In genomic region chr4:174255790-174256189, GRCh38 we compare ENCODE assay signal across 17 cellular contexts. TPM values are rescaled to one million over a fixed set of nuclear protein-coding genes. Genes with fewer than 3 reads are reported as not detected.
A peak's percentile ranks its signal among the peaks of the same experiment; 100 is the strongest.
DNase-seq lines count a peak whose midpoint lies in the region; ATAC-seq and TF ChIP-seq lines count a peak whose summit lies in the region.
"Had no signal": no experiment of that assay in that cellular context is flagged by ENCODE, and none has a peak within 500 bp of the region (broad histone marks: within the 10 kb centered on the region; RNA-seq: fewer than 3 reads in every experiment).

No MANE protein-coding gene starts in this region.

- H2BK15ac ChIP-seq in H9 (ENCODE audit: low read depth, low read length): no peak overlapping the region

- H3K23me2 ChIP-seq in H9 (ENCODE audit: insufficient read length, low read depth, low read length, poor library complexity, severe bottlenecking): peaks cover 2% of the 10 kb centered on the region

- H3K4me1 Mint-ChIP-seq in H9: no peaks in the 10 kb centered on the region

- H3K27me3 Mint-ChIP-seq in H9 (ENCODE audit: low read depth): no peaks in the 10 kb centered on the region

- H3K18ac ChIP-seq in H9 (ENCODE audit: insufficient read length, low read depth, low read length): no peak overlapping the region

- no peak overlapping the region for H3T11ph ChIP-seq in H9 (ENCODE audit: low read length)

- H4K20me1 ChIP-seq in H9 (ENCODE audit: control insufficient read depth, insufficient read depth, insufficient read length): peaks cover 3% of the 10 kb centered on the region

- H3K27ac ChIP-seq in upper lobe of right lung (no peak overlapping the region), H9 (ENCODE audit: insufficient read length, low read depth, low read length) (no peak overlapping the region)
- H3K27ac ChIP-seq: body of pancreas, SJSA1, stomach had no signal

- H3K9me3 ChIP-seq in upper lobe of right lung: no peaks in the 10 kb centered on the region
- H3K9me3 ChIP-seq in H9 (ENCODE audit: control insufficient read depth, low read depth, low read length): no peaks in the 10 kb centered on the region
- H3K9me3 ChIP-seq: body of pancreas, SJSA1, stomach had no signal

- no peak overlapping the region for H2BK120ac ChIP-seq in H9 (ENCODE audit: low read depth, low read length, poor library complexity, severe bottlenecking)

- H3K4me1 ChIP-seq in upper lobe of right lung (no peaks in the 10 kb centered on the region), H9 (ENCODE audit: insufficient read depth, low read length) (no peaks in the 10 kb centered on the region)

- H3K4me3 ChIP-seq in AG04449 (ENCODE audit: low read depth, low read length) (no peak overlapping the region), fibroblast of villous mesenchyme (ENCODE audit: low read depth, low read length) (no peak overlapping the region), upper lobe of right lung (no peak overlapping the region)
- H3K4me3 ChIP-seq: body of pancreas, SJSA1, stomach had no signal

- no peak overlapping the region for H2BK20ac ChIP-seq in H9 (ENCODE audit: low read depth, low read length, poor library complexity, severe bottlenecking)

- ATAC-seq in SK-N-SH treated with all-trans-retinoic acid at 6 μM for 48 hours (peak; percentile 73), upper lobe of right lung (no peak), GM21576 (IDR thresholded peaks at IDR 0.05; ENCODE audit: unreplicated experiment) (no peak)
- ATAC-seq: body of pancreas had no signal

- H3K23ac ChIP-seq in H9 (ENCODE audit: insufficient read length, low read depth, low read length): no peak overlapping the region

- H4K8ac ChIP-seq in H9 (replicated peaks; ENCODE audit: insufficient read length, low read depth, low read length): no peak overlapping the region

- no peaks in the 10 kb centered on the region for H3K79me1 ChIP-seq in H9 (ENCODE audit: insufficient read depth, low read depth, low read length, poor library complexity, severe bottlenecking)

- no peak overlapping the region for H4K91ac ChIP-seq in H9 (ENCODE audit: insufficient read length, low read depth, low read length)

- H3K27ac Mint-ChIP-seq in H9: no peak overlapping the region

- H3K79me2 ChIP-seq in H9 (ENCODE audit: insufficient read depth, low read length): no peaks in the 10 kb centered on the region

- no peak overlapping the region for H2AK5ac ChIP-seq in H9 (ENCODE audit: insufficient read length, low read length)

- no peak overlapping the region for H3K9ac ChIP-seq in H9 (ENCODE audit: extremely low read depth, insufficient read length, low read length)

- H3K4me2 ChIP-seq in H9 (ENCODE audit: insufficient read depth, insufficient read length, low read length): no peak overlapping the region

- POLR2A ChIA-PET in AG04449 (lab: Yijun Ruan, JAX): no interaction called here

- TF ChIP-seq CTCF in AG04449 (IDR thresholded peaks at IDR 0.05; ENCODE audit: insufficient read depth, low read length, missing control alignments) (no peak), fibroblast of villous mesenchyme (IDR thresholded peaks at IDR 0.05; ENCODE audit: insufficient read depth, low read depth, low read length) (no peak), upper lobe of right lung (IDR thresholded peaks at IDR 0.05) (no peak), H9 (conservative IDR thresholded peaks at IDR 0.05) (no peak)

- H3K36me3 Mint-ChIP-seq in H9 (ENCODE audit: insufficient read depth in 1 of 3, low read depth in 3 of 3): no peaks in the 10 kb centered on the region

- no CpG with 5 or more reads among the region's 5 CpGs for WGBS in H9 (ENCODE audit: extremely low coverage, insufficient read length, low lambda C conversion rate)

- H3K27me3 ChIP-seq in upper lobe of right lung (no peaks in the 10 kb centered on the region), H9 (ENCODE audit: insufficient read depth, low read length) (no peaks in the 10 kb centered on the region)
- H3K27me3 ChIP-seq: body of pancreas, SJSA1, stomach had no signal

- DNase-seq in AG04449 (ENCODE audit: low read depth, low spot score): peak; percentile 42
- peak; percentile 90 for DNase-seq in H4 (ENCODE audit: low spot score)
- DNase-seq in fibroblast of villous mesenchyme (ENCODE audit: low read depth): peak; percentile 90
- no peak for DNase-seq in upper lobe of right lung
- no peak for DNase-seq in H9
- DNase-seq in SKM-1 (lab: John Stamatoyannopoulos, UW; ENCODE audit: unreplicated experiment): no peak
- DNase-seq: activated CD8-positive, alpha-beta memory T cell treated with anti-CD3 and anti-CD28 coated beads for 24 hours; activated gamma-delta T cell; body of pancreas; DMS153; effector CD4-positive, alpha-beta T cell; islet precursor cell; stimulated activated CD4-positive, alpha-beta T cell treated with anti-CD3 and anti-CD28 coated beads, Interleukin-12 subunit alpha, Interleukin-12 subunit beta, amount 100 ng/mL, for 4 hours; stomach had no signal

- no peak overlapping the region for H3K4ac ChIP-seq in H9 (ENCODE audit: low read depth, low read length)

- CTCF ChIA-PET in AG04449 (lab: Yijun Ruan, JAX): no interaction called here

- H3K4me3 Mint-ChIP-seq in H9: no peak overlapping the region

- intact Hi-C loops in upper lobe of right lung (cut with DNase I): no loop called here

- H2BK5ac ChIP-seq in H9 (ENCODE audit: insufficient read length, low read length): no peak overlapping the region

- no peak overlapping the region for H2BK12ac ChIP-seq in H9 (ENCODE audit: insufficient read length, low read depth, low read length)

- H2AFZ ChIP-seq in H9 (ENCODE audit: low read length): no peak overlapping the region

- no peak overlapping the region for H3K56ac ChIP-seq in H9 (ENCODE audit: insufficient read length, low read depth, low read length)

- peaks cover 22% of the 10 kb centered on the region for H3K36me3 ChIP-seq in upper lobe of right lung
- H3K36me3 ChIP-seq: SJSA1 had no signal

- H3K9me3 Mint-ChIP-seq in H9: no peaks in the 10 kb centered on the region

- H4K5ac ChIP-seq in H9 (ENCODE audit: insufficient read length, low read depth, low read length): no peak overlapping the region

- H3K14ac ChIP-seq in H9 (ENCODE audit: insufficient read depth, low read length): no peak overlapping the region

TF ChIP-seq in SK-N-SH treated with all-trans-retinoic acid at 6 μM for 48 hours, 23 proteins besides CTCF, POLR2A, EP300 and RAD21 (continues in another document):
- TF ChIP-seq RARB (CRISPR knock-in tag; IDR thresholded peaks at IDR 0.05) (no peak), ZC3H10 (CRISPR knock-in tag; IDR thresholded peaks at IDR 0.05) (no peak), ARNTL (CRISPR knock-in tag; IDR thresholded peaks at IDR 0.05; ENCODE audit: borderline replicate concordance, low read depth) (no peak), SNAI2 (CRISPR knock-in tag; IDR thresholded peaks at IDR 0.05) (peak; percentile 34; the same call in 1 of the 2 replicates), ZNF8 (CRISPR knock-in tag; IDR thresholded peaks at IDR 0.05) (peak; percentile 48; the same call in 1 of the 2 replicates), ZFP30 (CRISPR knock-in tag; IDR thresholded peaks at IDR 0.05) (0 out of 2 replicates have a peak, but pooled peaks have one; percentile 1), PPARA (CRISPR knock-in tag; IDR thresholded peaks at IDR 0.05; ENCODE audit: borderline replicate concordance) (no peak), BACH2 (CRISPR knock-in tag; IDR thresholded peaks at IDR 0.05; ENCODE audit: borderline replicate concordance) (no peak), TOX (CRISPR knock-in tag; IDR thresholded peaks at IDR 0.05; ENCODE audit: borderline replicate concordance) (no peak), OSR1 (CRISPR knock-in tag; IDR thresholded peaks at IDR 0.05) (no peak), CSDC2 (CRISPR knock-in tag; IDR thresholded peaks at IDR 0.05) (no peak)
- TF ChIP-seq, protein P1, sequence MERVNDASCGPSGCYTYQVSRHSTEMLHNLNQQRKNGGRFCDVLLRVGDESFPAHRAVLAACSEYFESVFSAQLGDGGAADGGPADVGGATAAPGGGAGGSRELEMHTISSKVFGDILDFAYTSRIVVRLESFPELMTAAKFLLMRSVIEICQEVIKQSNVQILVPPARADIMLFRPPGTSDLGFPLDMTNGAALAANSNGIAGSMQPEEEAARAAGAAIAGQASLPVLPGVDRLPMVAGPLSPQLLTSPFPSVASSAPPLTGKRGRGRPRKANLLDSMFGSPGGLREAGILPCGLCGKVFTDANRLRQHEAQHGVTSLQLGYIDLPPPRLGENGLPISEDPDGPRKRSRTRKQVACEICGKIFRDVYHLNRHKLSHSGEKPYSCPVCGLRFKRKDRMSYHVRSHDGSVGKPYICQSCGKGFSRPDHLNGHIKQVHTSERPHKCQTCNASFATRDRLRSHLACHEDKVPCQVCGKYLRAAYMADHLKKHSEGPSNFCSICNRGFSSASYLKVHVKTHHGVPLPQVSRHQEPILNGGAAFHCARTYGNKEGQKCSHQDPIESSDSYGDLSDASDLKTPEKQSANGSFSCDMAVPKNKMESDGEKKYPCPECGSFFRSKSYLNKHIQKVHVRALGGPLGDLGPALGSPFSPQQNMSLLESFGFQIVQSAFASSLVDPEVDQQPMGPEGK (CRISPR knock-in tag; IDR thresholded peaks at IDR 0.05; ENCODE audit: borderline replicate concordance): no peak

RNA-seq across cellular contexts. Expression of gene FBXO8, which starts 27.7 kb away (rescaled TPM):
- total RNA-seq in H4 (2014; rRNA removed; shearing (Covaris generic)): 21.4 and 32.3 TPM in 2 replicates
- 23.2 and 32.8 TPM in 2 replicates for total RNA-seq in fibroblast of villous mesenchyme
- 33.8 TPM for total RNA-seq in upper lobe of right lung
- total RNA-seq in H9 (2021): 8.9 and 9.0 TPM in 2 replicates

RNA-seq across cellular contexts. Expression of gene CEP44, which starts 27.9 kb away (rescaled TPM):
- total RNA-seq in H4 (2014; rRNA removed; shearing (Covaris generic)): 13.8 and 16.5 TPM in 2 replicates
- total RNA-seq in fibroblast of villous mesenchyme: 10.0 and 16.0 TPM in 2 replicates
- 16.4 TPM for total RNA-seq in upper lobe of right lung
- total RNA-seq in H9 (2021): 15.3 and 16.5 TPM in 2 replicates

Comparison
In these comparisons a context has a peak if more than half of its experiments do, and no peak if none do; other contexts are left out.
1. DNase-seq: peak in AG04449 (single experiment), H4 (single experiment) and fibroblast of villous mesenchyme (single experiment); none in upper lobe of right lung (single experiment), H9 (single experiment) and SKM-1 (single experiment).